ENCODE assay signal across 15 cellular contexts in genomic region chr15:101190196-101190595, GRCh38.
DNase-seq lines count a peak whose midpoint lies in the region; ATAC-seq and TF ChIP-seq lines count a peak whose summit lies in the region.
"Had no signal": no experiment of that assay in that cellular context is flagged by ENCODE, and none has a peak within 500 bp of the region (broad histone marks: within the 10 kb centered on the region; RNA-seq: fewer than 3 reads in every experiment).

No MANE protein-coding gene starts in this region.

- H3K27me3 Mint-ChIP-seq in HFFc6 (ENCODE audit: insufficient read depth) = no peaks in the 10 kb centered on the region
- H3K27me3 Mint-ChIP-seq: CD4-positive, alpha-beta memory T cell had no signal

- intact Hi-C loops in right cardiac atrium (cut with DNase I) = loop anchor here in 2 of 4 donors (10.0 kb wide), 1 partner anchor 55 kb away; no protein-coding TSS in a partner anchor

- peaks cover 94% of the 10 kb centered on the region for H3K4me1 Mint-ChIP-seq in HFFc6 (ENCODE audit: low read depth)

- H3K27ac ChIP-seq in VCaP (peak overlapping the region; percentile 81; the same call in 1 of the 2 replicates), right cardiac atrium (ENCODE audit: low read length) (peak overlapping the region; percentile 65), skin epidermis (peak overlapping the region in 14 of 21 experiments; percentile 6 to 89 (median 70))

- H3K4me1 ChIP-seq in right cardiac atrium (ENCODE audit: control insufficient read depth, insufficient read depth, low read length) = peaks cover 20% of the 10 kb centered on the region

- DNase-seq in HFFc6 (no peak), right cardiac atrium (no peak), SIG-M5 (lab: John Stamatoyannopoulos, UW) (no peak), NCI-H1436 (lab: John Stamatoyannopoulos, UW) (no peak)
- DNase-seq: activated CD4-positive, alpha-beta T cell treated with anti-CD3 and anti-CD28 coated beads for 4 hours; activated effector memory CD4-positive, alpha-beta T cell treated with Interleukin-2 at 50 U/mL for 16 hours; CD4-positive, alpha-beta memory T cell; cerebellar nuclear complex; midbrain; NCI-H1092; NCI-H2171 treated with DMSO at 0.1 percent for 48 hours; stimulated activated CD4-positive, alpha-beta T cell treated with anti-CD3 and anti-CD28 coated beads, Interleukin-2, amount 100 ng/mL, for 48 hours had no signal

- peak overlapping the region; percentile 96 for H3K27ac Mint-ChIP-seq in HFFc6
- H3K27ac Mint-ChIP-seq: CD4-positive, alpha-beta memory T cell had no signal

- H3K9me3 ChIP-seq in right cardiac atrium (ENCODE audit: control insufficient read depth, low read length) = no peaks in the 10 kb centered on the region

- no peaks in the 10 kb centered on the region for H3K27me3 ChIP-seq in right cardiac atrium (ENCODE audit: control insufficient read depth, insufficient read depth)

- TF ChIP-seq CTCF in HFFc6 (IDR thresholded peaks at IDR 0.05) (no peak), VCaP (conservative IDR thresholded peaks at IDR 0.05) (no peak)

- ATAC-seq in right cardiac atrium (no peak), GM18861 (IDR thresholded peaks at IDR 0.05; ENCODE audit: unreplicated experiment) (no peak)

- H3K4me3 ChIP-seq in right cardiac atrium (ENCODE audit: low read length) = no peak overlapping the region
- no peak overlapping the region for H3K4me3 ChIP-seq in skin epidermis

- peaks cover 14% of the 10 kb centered on the region; the same call in 1 of the 2 replicates for H3K36me3 Mint-ChIP-seq in HFFc6 (ENCODE audit: low read depth)

- 38% methylated on average over 2 of the region's 2 CpGs for WGBS in right cardiac atrium

- H3K4me3 Mint-ChIP-seq in HFFc6 = peak overlapping the region; percentile 4; the same call in 1 of the 2 replicates

- H3K9me3 Mint-ChIP-seq in HFFc6 = no peaks in the 10 kb centered on the region
- H3K9me3 Mint-ChIP-seq: CD4-positive, alpha-beta memory T cell had no signal
